14 cellular contexts compared by ENCODE assay signal in the genomic region with DNA sequence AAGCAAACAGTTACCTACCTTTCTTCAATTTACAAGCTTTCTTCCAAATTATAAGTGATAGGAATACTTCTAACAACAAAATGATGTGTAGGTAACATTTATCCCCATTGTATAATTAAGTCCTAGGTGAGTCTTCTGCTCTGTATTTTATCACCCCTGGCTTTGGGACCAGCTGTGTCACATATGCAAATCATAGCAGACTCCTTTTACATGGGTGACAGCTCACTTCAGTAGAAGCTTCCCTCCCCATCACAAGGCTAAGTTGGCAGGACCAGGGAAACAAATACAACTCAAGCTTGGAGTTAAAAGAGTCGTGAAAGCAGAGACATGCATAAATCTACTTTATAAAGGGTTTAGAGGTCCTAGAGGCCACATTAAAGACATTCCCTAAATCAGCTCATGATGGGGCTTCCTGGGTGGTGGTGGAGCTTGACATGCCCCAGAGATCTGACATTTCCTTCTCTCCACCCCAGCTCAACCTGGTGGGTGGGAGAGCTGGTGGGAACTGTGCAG.
"Had no signal": no experiment of that assay in that cellular context is flagged by ENCODE, and none has a peak within 500 bp of the region (broad histone marks: within the 10 kb centered on the region; RNA-seq: fewer than 3 reads in every experiment).

No MANE protein-coding gene starts in this region.

- DNase-seq: activated CD4-positive, alpha-beta T cell treated with anti-CD3 and anti-CD28 coated beads, Interleukin-2, amount 50 U/mL, for 4 hours; activated naive CD4-positive, alpha-beta T cell treated with Interleukin-2 at 50 U/mL for 16 hours; activated T-cell treated with anti-CD3 and anti-CD28 coated beads for 4 hours; amygdala; effector CD8-positive, alpha-beta T cell; immature natural killer cell; mesendoderm; retina; spleen; stimulated activated CD4-positive, alpha-beta T cell treated with anti-CD3 and anti-CD28 coated beads, Interleukin-4, amount 100 ng/mL, for 4 hours; stimulated activated naive CD4-positive, alpha-beta T cell; WERI-Rb-1 had no signal

- H3K27me3 ChIP-seq: spleen had no signal

- H3K36me3 ChIP-seq: cardiac muscle cell, gastroesophageal sphincter, spleen, WERI-Rb-1 had no signal

- H3K9me3 ChIP-seq: gastroesophageal sphincter had no signal

- H3K4me3 ChIP-seq: cardiac muscle cell, gastroesophageal sphincter, spleen had no signal

- H3K4me1 ChIP-seq: gastroesophageal sphincter had no signal

- H3K27ac ChIP-seq: cardiac muscle cell, gastroesophageal sphincter, spleen, WERI-Rb-1 had no signal

- ATAC-seq: gastroesophageal sphincter had no signal
